ENCODE assay signal across 7 cellular contexts in the genomic region with DNA sequence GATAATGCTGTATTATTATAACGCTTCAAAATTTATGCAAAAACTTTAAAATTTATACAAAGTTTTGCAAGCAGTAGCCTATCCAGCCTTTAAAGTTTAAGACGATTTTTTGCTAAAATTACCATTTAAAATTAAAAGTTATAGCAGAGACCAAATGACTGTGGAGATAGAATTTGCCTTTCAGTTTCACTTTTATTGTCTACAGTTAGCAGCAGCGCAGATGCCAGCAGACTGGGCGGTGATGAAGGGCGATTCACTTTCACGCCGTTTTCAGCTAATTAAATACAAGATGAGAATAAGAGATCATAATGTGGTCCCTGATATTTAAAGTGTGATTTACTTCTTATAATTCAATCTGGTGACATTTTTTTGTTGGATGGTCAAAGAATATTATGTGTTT.
A peak's percentile ranks its signal among the peaks of the same experiment; 100 is the strongest.
DNase-seq lines count a peak whose midpoint lies in the region; ATAC-seq lines count a peak whose summit lies in the region.

No MANE protein-coding gene starts in this region.

- H3K27ac ChIP-seq in mucosa of rectum (ENCODE audit: low read depth in 2 of 2, low read length in 2 of 2), result no peak overlapping the region

- DNase-seq in RPMI7951 (ENCODE audit: low read depth) (peak; percentile 21), EL (no peak), cerebellum (ENCODE audit: low spot score) (no peak)
- DNase-seq in stimulated activated CD4-positive, alpha-beta T cell treated with anti-CD3 and anti-CD28 coated beads, Interleukin-1b, Interleukin-23, amount 100 ng/mL, for 48 hours, result no peak

- no peaks in the 10 kb centered on the region for H3K9me3 ChIP-seq in mucosa of rectum (ENCODE audit: control insufficient read depth in 2 of 2, low read length in 2 of 2)

- peak overlapping the region; percentile 27 to 36 for H3K4me3 ChIP-seq in mucosa of rectum (ENCODE audit: low read length in 2 of 2)

- H3K36me3 ChIP-seq in mucosa of rectum (ENCODE audit: control insufficient read depth in 2 of 2, insufficient read depth in 2 of 2, low read length in 2 of 2), result no peaks in the 10 kb centered on the region

- no peaks in the 10 kb centered on the region for H3K4me1 ChIP-seq in mucosa of rectum (ENCODE audit: control insufficient read depth in 2 of 2, insufficient read depth in 2 of 2, low read length in 2 of 2)

- no peak overlapping the region for H3K9ac ChIP-seq in mucosa of rectum (ENCODE audit: low read depth in 1 of 2, low read length in 2 of 2)

- no peaks in the 10 kb centered on the region for H3K27me3 ChIP-seq in mucosa of rectum (ENCODE audit: control insufficient read depth in 2 of 2, insufficient read depth in 2 of 2, low read length in 2 of 2)

- ATAC-seq in GM18868 (IDR thresholded peaks at IDR 0.05; ENCODE audit: unreplicated experiment) (peak; percentile 58), HG02798 (IDR thresholded peaks at IDR 0.05; ENCODE audit: poor library complexity, unreplicated experiment) (peak; percentile 47)
